In genomic region chr7:151059362-151060112, GRCh38 we compare ENCODE assay signal across 8 cellular contexts. TPM values are rescaled to one million over a fixed set of nuclear protein-coding genes. Genes with fewer than 3 reads are reported as not detected.
DNase-seq lines count a peak whose midpoint lies in the region; ATAC-seq and TF ChIP-seq lines count a peak whose summit lies in the region.

Gene SLC4A2, plus strand, starts transcription at chr7:151059589. Its CDS starts 2,399 bp downstream, at chr7:151061988.

- peak; percentile 13 to 44 (median 28) for TF ChIP-seq CTCF in prostate gland (IDR thresholded peaks at IDR 0.05)

- peaks cover 29% of the 10 kb centered on the region for H3K4me1 ChIP-seq in prostate gland (replicated peaks)

- ATAC-seq in GM21529 (IDR thresholded peaks at IDR 0.05; ENCODE audit: unreplicated experiment) = peak; percentile 29
- ATAC-seq in left ventricle myocardium superior = peak; percentile 69
- no peak for ATAC-seq in GM18858 (IDR thresholded peaks at IDR 0.05; ENCODE audit: unreplicated experiment)

- peak; percentile 43 for TF ChIP-seq POLR2A in prostate gland (IDR thresholded peaks at IDR 0.05)

- intact Hi-C loops in left ventricle myocardium superior (cut with micrococcal nuclease) = no loop called here
- intact Hi-C loops in prostate gland (cut with DNase I) = loop anchor here (2.0 to 5.0 kb wide), 2 partner anchors 23 to 53 kb away; partner anchors contain the start of gene TMUB1

- H3K9me3 ChIP-seq in prostate gland = no peaks in the 10 kb centered on the region

- WGBS in prostate gland = under 1% methylated on average over 75 of the region's 75 CpGs

- peaks cover 3 to 4% of the 10 kb centered on the region in 2 donors for H3K36me3 ChIP-seq in prostate gland

- DNase-seq in DMS53 treated with DMSO at 0.1 percent for 48 hours (lab: John Stamatoyannopoulos, UW; ENCODE audit: unreplicated experiment) = peak; percentile 54
- peak; percentile 77 for DNase-seq in LoVo (ENCODE audit: low spot score)
- peak; percentile 47 to 84 (median 60) for DNase-seq in T-helper 2 cell
- peak; percentile 92 for DNase-seq in left ventricle myocardium superior
- peak; percentile 72 for DNase-seq in prostate gland (ENCODE audit: low spot score)

- H3K27ac ChIP-seq in angular gyrus (ENCODE audit: low read depth, low read length) (peak within 1 kb of the TSS; percentile 99), prostate gland (peak within 1 kb of the TSS; percentile 93 to 97)

- peak within 1 kb of the TSS; percentile 59 to 62 for H3K4me3 ChIP-seq in prostate gland

- H3K27me3 ChIP-seq in prostate gland (replicated peaks; ENCODE audit: insufficient read depth) = no peaks in the 10 kb centered on the region

RNA-seq across cellular contexts. Expression of gene SLC4A2, which starts in this region (rescaled TPM):
- total RNA-seq in left ventricle myocardium superior (64.1 TPM), prostate gland (100 to 1,000 TPM in 1 of 2 donors, 10 to 100 TPM in 1; 77.1 to 141 TPM)
